Comparison of ENCODE assay signal across 1 cellular context in genomic region chr9:96418920-96419690, GRCh38.
TF ChIP-seq lines count a peak whose summit lies in the region.

No MANE protein-coding gene starts in this region.

TF ChIP-seq in HepG2, 621 proteins besides CTCF, POLR2A, EP300 and RAD21 (continued from another document and continues in another):
- TF ChIP-seq ZNF407 (CRISPR knock-in tag; IDR thresholded peaks at IDR 0.05; ENCODE audit: not compliant biosample characterization) (no peak), MNT (IDR thresholded peaks at IDR 0.05) (no peak), TRIM24 (CRISPR knock-in tag; IDR thresholded peaks at IDR 0.05) (no peak), NFYB (CRISPR knock-in tag; IDR thresholded peaks at IDR 0.05) (no peak), EEA1 (CRISPR knock-in tag; IDR thresholded peaks at IDR 0.05; ENCODE audit: borderline replicate concordance) (peak; percentile 19; the same call in 1 of the 2 replicates), FOXO4 (CRISPR knock-in tag; conservative IDR thresholded peaks at IDR 0.05) (no peak), ZNF772 (CRISPR knock-in tag; IDR thresholded peaks at IDR 0.05) (no peak), GTF2F1 (IDR thresholded peaks at IDR 0.05; ENCODE audit: low read length) (peak; percentile 40; the same call in 1 of the 2 replicates), SKIL (CRISPR knock-in tag; IDR thresholded peaks at IDR 0.05; ENCODE audit: borderline replicate concordance) (peak; percentile 70; the same call in 1 of the 2 replicates), FOXK1 (CRISPR knock-in tag; IDR thresholded peaks at IDR 0.05; ENCODE audit: borderline replicate concordance, low read depth) (0 out of 2 replicates have a peak, but pooled peaks have one; percentile 10), ZNF883 (CRISPR knock-in tag; IDR thresholded peaks at IDR 0.05; ENCODE audit: not compliant biosample characterization) (no peak), SRY (CRISPR knock-in tag; IDR thresholded peaks at IDR 0.05) (peak; percentile 65; the same call in 1 of the 2 replicates), MXI1 (IDR thresholded peaks at IDR 0.05; ENCODE audit: borderline replicate concordance, low read depth, low read length) (peak; percentile 37; the same call in 1 of the 3 replicates), UBTF (CRISPR knock-in tag; IDR thresholded peaks at IDR 0.05) (peak; percentile 84), THAP9 (CRISPR knock-in tag; IDR thresholded peaks at IDR 0.05; ENCODE audit: borderline replicate concordance) (0 out of 2 replicates have a peak, but pooled peaks have one; percentile 3), FOXJ3 (CRISPR knock-in tag; IDR thresholded peaks at IDR 0.05; ENCODE audit: borderline replicate concordance) (no peak), ZMAT3 (CRISPR knock-in tag; conservative IDR thresholded peaks at IDR 0.05) (peak; percentile 92), ZFP36L2 (CRISPR knock-in tag; IDR thresholded peaks at IDR 0.05) (no peak), MAFF (IDR thresholded peaks at IDR 0.05; ENCODE audit: low read depth, low read length) (no peak), PHF8 (CRISPR knock-in tag; IDR thresholded peaks at IDR 0.05) (peak; percentile 70), TFDP1 (CRISPR knock-in tag; IDR thresholded peaks at IDR 0.05; ENCODE audit: borderline replicate concordance) (peak; percentile 26; the same call in 1 of the 2 replicates), CBFB (CRISPR knock-in tag; IDR thresholded peaks at IDR 0.05) (no peak), JUN (CRISPR knock-in tag; IDR thresholded peaks at IDR 0.05) (no peak), ZBTB14 (CRISPR knock-in tag; IDR thresholded peaks at IDR 0.05) (peak; percentile 45; the same call in 1 of the 2 replicates)
